Comparison of ENCODE assay signal across 8 cellular contexts in genomic region chr10:97319671-97320479, GRCh38. TPM values are rescaled to one million over a fixed set of nuclear protein-coding genes. Genes with fewer than 3 reads are reported as not detected.
DNase-seq lines count a peak whose midpoint lies in the region; ATAC-seq and TF ChIP-seq lines count a peak whose summit lies in the region.

No MANE protein-coding gene starts in this region.

- peaks cover 22% of the 10 kb centered on the region for H3K4me1 Mint-ChIP-seq in activated CD8-positive, alpha-beta memory T cell treated with anti-CD3 and anti-CD28 coated beads, Interleukin-2, amount 10 ng/mL, durations not matched to agents 7 days and 5 days
- H3K4me1 Mint-ChIP-seq in endothelial cell (ENCODE audit: unreplicated experiment), result peaks cover 31% of the 10 kb centered on the region

- H3K27ac Mint-ChIP-seq in activated CD8-positive, alpha-beta memory T cell treated with anti-CD3 and anti-CD28 coated beads, Interleukin-2, amount 10 ng/mL, durations not matched to agents 7 days and 5 days, result peak overlapping the region; percentile 64
- H3K27ac Mint-ChIP-seq in endothelial cell (ENCODE audit: unreplicated experiment), result peak overlapping the region; percentile 72

- H3K4me3 ChIP-seq in DOHH2 (ENCODE audit: low read length), result peak overlapping the region; percentile 92
- peak overlapping the region; percentile 57 for H3K4me3 ChIP-seq in mononuclear cell (ENCODE audit: low read length)

- peak overlapping the region; percentile 82 for H3K4me3 Mint-ChIP-seq in activated CD8-positive, alpha-beta memory T cell treated with anti-CD3 and anti-CD28 coated beads, Interleukin-2, amount 10 ng/mL, durations not matched to agents 7 days and 5 days
- H3K4me3 Mint-ChIP-seq in endothelial cell (ENCODE audit: unreplicated experiment), result peak overlapping the region; percentile 86

- TF ChIP-seq CTCF in DOHH2 (IDR thresholded peaks at IDR 0.05; ENCODE audit: low read depth, low read length, poor library complexity, severe bottlenecking) (peak; percentile 44), endothelial cell (IDR thresholded peaks at IDR 0.05; ENCODE audit: unreplicated experiment) (no peak)

- H3F3A ChIP-seq in DOHH2 (ENCODE audit: control insufficient read depth, insufficient read depth), result 0 out of 2 replicates have a peak, but pooled peaks cover 3% of the 10 kb centered on the region

- CTCF ChIA-PET in activated CD8-positive, alpha-beta memory T cell treated with anti-CD3 and anti-CD28 coated beads, Interleukin-2, amount 10 ng/mL, durations not matched to agents 7 days and 5 days (lab: Charles Lee), result interaction anchor here (0.6 to 2.0 kb wide), 7 partner anchors 12 to 222 kb away, joined by 3 to 35 read pairs (median 4); partner anchors contain the start of genes ARHGAP19 and FRAT2

- H3K4me1 ChIP-seq in DOHH2 (ENCODE audit: control insufficient read depth, low read length) (peaks cover 22% of the 10 kb centered on the region), mononuclear cell (ENCODE audit: insufficient read depth, low read length) (peaks cover 50% of the 10 kb centered on the region)

- H3K9me2 ChIP-seq in DOHH2 (replicated peaks; ENCODE audit: control insufficient read depth, low read length), result no peaks in the 10 kb centered on the region

- no peaks in the 10 kb centered on the region for H3K9me3 Mint-ChIP-seq in activated CD8-positive, alpha-beta memory T cell treated with anti-CD3 and anti-CD28 coated beads, Interleukin-2, amount 10 ng/mL, durations not matched to agents 7 days and 5 days (ENCODE audit: low read depth)
- no peaks in the 10 kb centered on the region for H3K9me3 Mint-ChIP-seq in endothelial cell (ENCODE audit: unreplicated experiment)

- H3K79me2 ChIP-seq in DOHH2 (ENCODE audit: control insufficient read depth, low read length), result peaks cover 4% of the 10 kb centered on the region

- peak overlapping the region; percentile 98 for H3K4me2 ChIP-seq in DOHH2 (ENCODE audit: low read length)

- H3K36me3 Mint-ChIP-seq in activated CD8-positive, alpha-beta memory T cell treated with anti-CD3 and anti-CD28 coated beads, Interleukin-2, amount 10 ng/mL, durations not matched to agents 7 days and 5 days, result no peaks in the 10 kb centered on the region
- no peaks in the 10 kb centered on the region for H3K36me3 Mint-ChIP-seq in endothelial cell (ENCODE audit: low read depth, unreplicated experiment)

- H3K27me3 ChIP-seq in DOHH2 (ENCODE audit: control insufficient read depth, low read length), result peaks cover 11% of the 10 kb centered on the region
- no peaks in the 10 kb centered on the region for H3K27me3 ChIP-seq in mononuclear cell (ENCODE audit: insufficient read depth, low read length)

- H3K36me3 ChIP-seq in DOHH2 (ENCODE audit: control insufficient read depth, low read length), result no peaks in the 10 kb centered on the region

- no peaks in the 10 kb centered on the region for H3K9me3 ChIP-seq in DOHH2 (ENCODE audit: control insufficient read depth, insufficient read depth, low read length)
- no peaks in the 10 kb centered on the region for H3K9me3 ChIP-seq in mononuclear cell (ENCODE audit: low read depth, low read length)

- no peaks in the 10 kb centered on the region for H4K20me1 ChIP-seq in DOHH2 (ENCODE audit: control insufficient read depth, insufficient read depth, low read depth, low read length)

- no peak overlapping the region for H3K27ac ChIP-seq in DOHH2 (ENCODE audit: low read depth, low read length)

- H3K27me3 Mint-ChIP-seq in activated CD8-positive, alpha-beta memory T cell treated with anti-CD3 and anti-CD28 coated beads, Interleukin-2, amount 10 ng/mL, durations not matched to agents 7 days and 5 days, result no peaks in the 10 kb centered on the region
- H3K27me3 Mint-ChIP-seq in endothelial cell (ENCODE audit: unreplicated experiment), result peaks cover 26% of the 10 kb centered on the region

- DNase-seq in NAMALWA (ENCODE audit: low spot score), result peak; percentile 50
- DNase-seq in activated CD8-positive, alpha-beta memory T cell treated with anti-CD3 and anti-CD28 coated beads, Interleukin-2, amount 10 ng/mL, durations not matched to agents 7 days and 5 days, result peak; percentile 78
- DNase-seq in endothelial cell (ENCODE audit: low spot score), result peak; percentile 65
- peak; percentile 38 for DNase-seq in stimulated activated CD8-positive, alpha-beta memory T cell treated with anti-CD3 and anti-CD28 coated beads, Interleukin-7, amount 100 ng/mL, for 24 hours (ENCODE audit: low read depth)
- DNase-seq in NCI-H2081 (lab: John Stamatoyannopoulos, UW), result no peak

- peak; percentile 42 for ATAC-seq in GM21825 (IDR thresholded peaks at IDR 0.05; ENCODE audit: unreplicated experiment)
- ATAC-seq in activated CD8-positive, alpha-beta memory T cell treated with anti-CD3 and anti-CD28 coated beads, Interleukin-2, amount 10 ng/mL, durations not matched to agents 7 days and 5 days, result peak; percentile 50

RNA-seq across cellular contexts. Expression of gene FRAT1, which starts 0.8 kb away (rescaled TPM):
- total RNA-seq in activated CD8-positive, alpha-beta memory T cell treated with anti-CD3 and anti-CD28 coated beads, Interleukin-2, amount 10 ng/mL, durations not matched to agents 7 days and 5 days, result 1 to 10 TPM; 5.5 to 5.7 TPM
- 8.0 TPM for total RNA-seq in endothelial cell (ENCODE audit: unreplicated experiment)
- 21.9 TPM for total RNA-seq in mononuclear cell

RNA-seq across cellular contexts. Expression of gene FRAT2, which starts 14.7 kb away (rescaled TPM):
- total RNA-seq in activated CD8-positive, alpha-beta memory T cell treated with anti-CD3 and anti-CD28 coated beads, Interleukin-2, amount 10 ng/mL, durations not matched to agents 7 days and 5 days, result 10 to 100 TPM; 11.4 to 14.4 TPM
- total RNA-seq in endothelial cell (ENCODE audit: unreplicated experiment), result 25.6 TPM
- total RNA-seq in mononuclear cell, result 25.8 TPM

RNA-seq across cellular contexts. Expression of gene ARHGAP19, which starts 27.4 kb away (rescaled TPM):
- 10 to 100 TPM; 48.3 to 50.4 TPM for total RNA-seq in activated CD8-positive, alpha-beta memory T cell treated with anti-CD3 and anti-CD28 coated beads, Interleukin-2, amount 10 ng/mL, durations not matched to agents 7 days and 5 days
- total RNA-seq in endothelial cell (ENCODE audit: unreplicated experiment) (19.8 TPM), mononuclear cell (7.8 TPM)

Comparison
In these comparisons a context has a peak if more than half of its experiments do, and no peak if none do; other contexts are left out.
1. DNase-seq: peak in NAMALWA (single experiment), activated CD8-positive, alpha-beta memory T cell treated with anti-CD3 and anti-CD28 coated beads, Interleukin-2, amount 10 ng/mL, durations not matched to agents 7 days and 5 days (single experiment), endothelial cell (single experiment) and stimulated activated CD8-positive, alpha-beta memory T cell treated with anti-CD3 and anti-CD28 coated beads, Interleukin-7, amount 100 ng/mL, for 24 hours (single experiment); none in NCI-H2081 (0 of 2).